8 cellular contexts compared by ENCODE assay signal in the genomic region with DNA sequence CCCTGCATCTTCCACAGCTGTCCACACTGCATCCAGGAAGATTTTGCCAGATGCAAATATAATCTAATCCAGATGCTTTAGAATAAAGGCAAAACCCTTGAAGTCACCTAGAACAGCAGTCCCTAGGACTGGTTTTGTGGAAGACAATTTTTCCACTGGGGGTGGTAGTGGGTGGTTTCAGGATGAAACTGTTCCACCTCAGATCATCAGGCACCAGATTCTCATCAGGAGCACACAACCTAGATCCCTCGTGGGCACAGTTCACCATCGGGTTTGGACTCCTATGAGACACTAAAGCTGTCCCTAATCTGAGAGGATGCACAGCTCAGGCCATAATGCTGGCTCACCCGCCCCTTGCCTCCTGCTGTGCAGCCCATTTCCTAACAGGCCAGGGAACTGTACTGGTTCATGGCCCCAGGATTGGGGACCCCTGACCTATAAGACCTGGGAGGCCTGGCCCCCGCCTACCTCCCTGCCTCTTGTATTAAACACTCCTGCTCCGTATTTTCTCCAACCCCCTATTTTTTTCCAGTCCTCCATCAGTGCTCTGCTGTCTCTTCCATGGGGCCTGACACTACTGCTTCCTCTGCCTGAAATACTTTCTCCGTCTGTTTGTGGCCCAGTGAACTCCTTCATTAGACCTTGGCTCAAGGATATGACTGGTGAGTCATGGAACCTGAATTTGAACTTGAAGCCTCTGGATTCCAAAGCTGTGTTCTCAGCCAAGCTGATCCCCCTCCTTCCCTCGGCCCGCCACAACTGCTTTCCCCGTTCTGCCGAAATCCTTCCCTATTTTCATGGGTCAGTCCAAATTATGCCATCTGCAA.
DNase-seq lines count a peak whose midpoint lies in the region; ATAC-seq and TF ChIP-seq lines count a peak whose summit lies in the region.
"Had no signal": no experiment of that assay in that cellular context is flagged by ENCODE, and none has a peak within 500 bp of the region (broad histone marks: within the 10 kb centered on the region; RNA-seq: fewer than 3 reads in every experiment).

No MANE protein-coding gene starts in this region.

- H3K27ac ChIP-seq in HUES48 (ENCODE audit: low read depth, low read length) (peak overlapping the region; percentile 35), caudate nucleus (ENCODE audit: low read depth, low read length) (no peak overlapping the region)

- no peak for ATAC-seq in GM21786 (IDR thresholded peaks at IDR 0.05; ENCODE audit: unreplicated experiment)

- no peaks in the 10 kb centered on the region for H3K27me3 ChIP-seq in HUES48 (ENCODE audit: control insufficient read depth, insufficient read depth, low read length)

- H3K4me3 ChIP-seq in HUES48 (ENCODE audit: low read depth, low read length) (no peak overlapping the region), astrocyte of the cerebellum (ENCODE audit: low read depth, low read length) (no peak overlapping the region)

- peaks cover 4% of the 10 kb centered on the region; the same call in 1 of the 2 replicates for H3K4me1 ChIP-seq in HUES48 (ENCODE audit: control insufficient read depth, insufficient read depth, low read length)

- DNase-seq in astrocyte of the cerebellum (ENCODE audit: low read depth) (peak; percentile 85), islet precursor cell (peak; percentile 72), stromal cell of bone marrow (ENCODE audit: low read depth) (peak; percentile 80), caudate nucleus (lab: John Stamatoyannopoulos, UW) (no peak)
- DNase-seq in stimulated activated CD4-positive, alpha-beta T cell treated with anti-CD3 and anti-CD28 coated beads, Interleukin-1b, Interleukin-23, amount 100 ng/mL, for 48 hours, result no peak
- DNase-seq: hypothalamus had no signal

- H3K9ac ChIP-seq in HUES48 (ENCODE audit: low read depth, low read length), result no peak overlapping the region

- in situ Hi-C loops in astrocyte of the cerebellum (cut with HindIII; ENCODE audit: low sequenced_read_pairs), result no loop called here

- peak; percentile 25 for TF ChIP-seq CTCF in astrocyte of the cerebellum (IDR thresholded peaks at IDR 0.05; ENCODE audit: low read depth, low read length, missing control alignments)

- no peaks in the 10 kb centered on the region for H3K36me3 ChIP-seq in HUES48 (ENCODE audit: control insufficient read depth, insufficient read depth, low read length)

- H3K9me3 ChIP-seq in HUES48 (ENCODE audit: control insufficient read depth, insufficient read depth, low read length), result no peaks in the 10 kb centered on the region

Comparison
In these comparisons a context has a peak if more than half of its experiments do, and no peak if none do; other contexts are left out.
1. DNase-seq: peak in astrocyte of the cerebellum (single experiment), islet precursor cell (single experiment) and stromal cell of bone marrow (single experiment); none in caudate nucleus (0 of 61) and stimulated activated CD4-positive, alpha-beta T cell treated with anti-CD3 and anti-CD28 coated beads, Interleukin-1b, Interleukin-23, amount 100 ng/mL, for 48 hours (single experiment).